Comparison of ENCODE assay signal across 27 cellular contexts in genomic region chr20:49412953-49413352, GRCh38.
"Had no signal": no experiment of that assay in that cellular context is flagged by ENCODE, and none has a peak within 500 bp of the region (broad histone marks: within the 10 kb centered on the region; RNA-seq: fewer than 3 reads in every experiment).

No MANE protein-coding gene starts in this region.

- H3K27me3 ChIP-seq: dorsolateral prefrontal cortex, heart left ventricle had no signal

- ATAC-seq: activated CD4-positive, alpha-beta T cell treated with anti-CD3 and anti-CD28 coated beads for 36 hours; activated CD8-positive, alpha-beta memory T cell treated with anti-CD3 and anti-CD28 coated beads, Interleukin-2, amount 10 ng/mL, durations not matched to agents 7 days and 5 days; activated CD8-positive, alpha-beta T cell treated with anti-CD3 and anti-CD28 coated beads, Interleukin-2, amount 10 ng/mL, durations not matched to agents 7 days and 5 days; esophagus mucosa; heart left ventricle had no signal

- FAIRE-seq: astrocyte, bronchial epithelial cell had no signal

- H3K27ac ChIP-seq: brain microvascular endothelial cell, coronary artery had no signal

- H3K9me3 ChIP-seq: heart left ventricle had no signal

- H3K36me3 ChIP-seq: brain microvascular endothelial cell, heart left ventricle had no signal

- DNase-seq: activated CD4-positive, alpha-beta memory T cell treated with anti-CD3 and anti-CD28 coated beads for 36 hours; activated CD4-positive, alpha-beta T cell treated with anti-CD3 and anti-CD28 coated beads for 36 hours; activated CD4-positive, alpha-beta T cell treated with anti-CD3 and anti-CD28 coated beads, Interleukin-2, amount 10 ng/mL, durations not matched to agents 24 days and 14 days; activated CD4-positive, CD25-positive, alpha-beta regulatory T cell; activated CD4-positive, CD25-positive, alpha-beta regulatory T cell treated with anti-CD3 and anti-CD28 coated beads, Interleukin-2, amount 50 U/mL, for 72 hours; activated CD8-positive, alpha-beta memory T cell treated with anti-CD3 and anti-CD28 coated beads, Interleukin-2, amount 10 ng/mL, durations not matched to agents 7 days and 5 days; activated CD8-positive, alpha-beta memory T cell treated with anti-CD3 and anti-CD28 coated beads, Interleukin-2, amount 50 U/mL, for 4 hours; activated CD8-positive, alpha-beta T cell treated with anti-CD3 and anti-CD28 coated beads, Interleukin-2, amount 10 ng/mL, durations not matched to agents 7 days and 5 days; activated gamma-delta T cell; activated naive CD4-positive, alpha-beta T cell; activated naive CD4-positive, alpha-beta T cell treated with anti-CD3 and anti-CD28 coated beads, Interleukin-2, amount 10 ng/mL, durations not matched to agents 7 days and 5 days; activated T-cell treated with anti-CD3 and anti-CD28 coated beads, Interleukin-2, amount 50 U/mL, for 1 hour; activated T-cell treated with anti-CD3 and anti-CD28 coated beads, Interleukin-2, amount 50 U/mL, for 48 hours; amniotic stem cell; anterior cingulate cortex; brain microvascular endothelial cell; dorsolateral prefrontal cortex; effector memory CD4-positive, alpha-beta T cell; endodermal cell; foreskin melanocyte; glutamatergic neuron; heart left ventricle; T-helper 2 cell had no signal

- H3K4me3 ChIP-seq: coronary artery, dorsolateral prefrontal cortex, heart left ventricle had no signal
